8 cellular contexts compared by ENCODE assay signal in genomic region chr16:84423416-84423837, GRCh38. TPM values are rescaled to one million over a fixed set of nuclear protein-coding genes. Genes with fewer than 3 reads are reported as not detected.
DNase-seq lines count a peak whose midpoint lies in the region; ATAC-seq and TF ChIP-seq lines count a peak whose summit lies in the region.

No MANE protein-coding gene starts in this region.

- 90 to 100% (median 94%) methylated on average over 4 of the region's 4 CpGs for WGBS in stomach, 5 donors

- TF ChIP-seq CTCF in RWPE1 (conservative IDR thresholded peaks at IDR 0.05; ENCODE audit: low read depth) (no peak), foreskin fibroblast (IDR thresholded peaks at IDR 0.05; ENCODE audit: low read depth, low read length) (no peak), stomach (IDR thresholded peaks at IDR 0.05) (no peak)

- no peak for TF ChIP-seq POLR2A in stomach (IDR thresholded peaks at IDR 0.05)

- CTCF ChIA-PET in RWPE1 (lab: Yijun Ruan, JAX): interaction anchor here (0.6 kb wide), 1 partner anchor 234 kb away, joined by 4 read pairs; no protein-coding TSS in a partner anchor

- H3K4me3 ChIP-seq in foreskin fibroblast (ENCODE audit: low read depth in 1 of 2, low read length in 2 of 2) (no peak overlapping the region), stomach (no peak overlapping the region)

- H3K9me3 ChIP-seq in stomach: no peaks in the 10 kb centered on the region

- intact Hi-C loops in stomach (cut with DNase I; ENCODE audit: low total_unique reads): no loop called here

- TF ChIP-seq EP300 in stomach (IDR thresholded peaks at IDR 0.05): no peak

- POLR2A ChIA-PET in RWPE1 (lab: Yijun Ruan, JAX; ENCODE audit: low non-redundant PET): no interaction called here

- no peaks in the 10 kb centered on the region for H3K36me3 ChIP-seq in stomach

- no peaks in the 10 kb centered on the region for H3K4me1 ChIP-seq in stomach

- H3K27ac ChIP-seq in RWPE1 (no peak overlapping the region), stomach (no peak overlapping the region)

- no peak for ATAC-seq in HG03442 (IDR thresholded peaks at IDR 0.05; ENCODE audit: unreplicated experiment)
- no peak for ATAC-seq in GM18858 (IDR thresholded peaks at IDR 0.05; ENCODE audit: unreplicated experiment)
- ATAC-seq in GM21717 (IDR thresholded peaks at IDR 0.05; ENCODE audit: unreplicated experiment): no peak

- DNase-seq in AG08396 (ENCODE audit: low spot score) (peak; percentile 61), H4 (ENCODE audit: low spot score) (peak; percentile 80), RWPE1 (ENCODE audit: low spot score) (peak; percentile 46), foreskin fibroblast (peak; percentile 15 to 44), stomach (no peak)

- peaks cover 0 to 9% (median 0%) of the 10 kb centered on the region in 3 donors for H3K27me3 ChIP-seq in stomach

RNA-seq across cellular contexts. Expression of gene ATP2C2, which starts 55.1 kb away (rescaled TPM):
- not detected in 2 replicates for total RNA-seq in H4 (2014; rRNA removed; shearing (Covaris generic))
- 100 to 1,000 TPM in 1 of 5 donors, 1 to 10 TPM in 3, not detected in 1; 1.8 to 141 (median 4.3) TPM for total RNA-seq in stomach
- 1 to 10 TPM in 2 of 3 donors, not detected in 1; 1.1 to 5.4 TPM for polyA plus RNA-seq in stomach
